Comparison of ENCODE assay signal across 7 cellular contexts in genomic region chr11:89614453-89614852, GRCh38.
DNase-seq lines count a peak whose midpoint lies in the region; ATAC-seq and TF ChIP-seq lines count a peak whose summit lies in the region.
"Not testable (repeated sequence)": the region's sequence is repeated elsewhere in the genome, so short reads cannot be mapped to it uniquely, and the experiment has no call there.

No MANE protein-coding gene starts in this region.

- H2BK15ac ChIP-seq in mesenchymal stem cell (ENCODE audit: low read depth, poor library complexity, severe bottlenecking) = not testable (repeated sequence)

- TF ChIP-seq CTCF in foreskin keratinocyte (conservative IDR thresholded peaks at IDR 0.05) = peak; percentile 41

- not testable (repeated sequence) for H3K4me1 ChIP-seq in foreskin keratinocyte; mesenchymal stem cell (ENCODE audit: control insufficient read depth, insufficient read depth, low read depth, low read length)

- H2BK5ac ChIP-seq in mesenchymal stem cell (ENCODE audit: low read depth, low read length, poor library complexity, severe bottlenecking) = not testable (repeated sequence)

- not testable (repeated sequence) for H4K91ac ChIP-seq in mesenchymal stem cell (ENCODE audit: low read length)

- H3K9ac ChIP-seq in mesenchymal stem cell (ENCODE audit: low read length) = not testable (repeated sequence)

- not testable (repeated sequence) for H2AK5ac ChIP-seq in mesenchymal stem cell (ENCODE audit: low read length, severe bottlenecking)

- not testable (repeated sequence) for H3K4me2 ChIP-seq in mesenchymal stem cell (ENCODE audit: low read length, poor library complexity, severe bottlenecking)

- not testable (repeated sequence) for H3K79me1 ChIP-seq in mesenchymal stem cell (replicated peaks; ENCODE audit: low read length, poor library complexity, severe bottlenecking)

- H4K8ac ChIP-seq in mesenchymal stem cell (ENCODE audit: low read length) = not testable (repeated sequence)

- 81% methylated on average over 5 of the region's 5 CpGs for WGBS in mesenchymal stem cell

- H3K14ac ChIP-seq in mesenchymal stem cell (ENCODE audit: low read length in 2 of 2) = not testable (repeated sequence)

- H2AFZ ChIP-seq in mesenchymal stem cell (ENCODE audit: low read depth, low read length) = not testable (repeated sequence)

- not testable (repeated sequence) for H3K23ac ChIP-seq in mesenchymal stem cell (ENCODE audit: low read length in 2 of 2)

- not testable (repeated sequence) for H2BK120ac ChIP-seq in mesenchymal stem cell (ENCODE audit: low read depth, low read length)

- H3K4ac ChIP-seq in mesenchymal stem cell (ENCODE audit: low read depth in 1 of 2, low read length in 2 of 2) = not testable (repeated sequence)

- H3K18ac ChIP-seq in mesenchymal stem cell (ENCODE audit: low read depth in 1 of 2, low read length in 2 of 2) = not testable (repeated sequence)

- H3K36me3 ChIP-seq in mesenchymal stem cell (ENCODE audit: control insufficient read depth in 1 of 2, insufficient read depth in 2 of 2, low read depth in 1 of 2, low read length in 2 of 2) = not testable (repeated sequence)

- DNase-seq in EL (peak; percentile 6), NCI-H1417 (lab: John Stamatoyannopoulos, UW) (peak in 2 of 3 experiments; percentile 51 to 82), dermis blood vessel endothelial cell (peak; percentile 71), foreskin keratinocyte (peak in 1 of 2 donors; percentile 11), mesenchymal stem cell (peak; percentile 8), renal cortical epithelial cell (ENCODE audit: low read depth) (peak; percentile 53)

- peak; percentile 49; the same call in 2 of the 3 replicates for ATAC-seq in SK-N-SH treated with all-trans-retinoic acid at 6 μM for 48 hours
- ATAC-seq in foreskin keratinocyte = not testable (repeated sequence)

- not testable (repeated sequence) for H3K27ac ChIP-seq in foreskin keratinocyte; mesenchymal stem cell (ENCODE audit: low read length, poor library complexity, severe bottlenecking)

- H3K9me3 ChIP-seq in mesenchymal stem cell (ENCODE audit: control insufficient read depth, low read length) = not testable (repeated sequence)

- not testable (repeated sequence) for H3K27me3 ChIP-seq in foreskin keratinocyte; mesenchymal stem cell (ENCODE audit: control insufficient read depth in 1 of 2, insufficient read depth in 1 of 2, low read length in 2 of 2)

- not testable (repeated sequence) for H2BK12ac ChIP-seq in mesenchymal stem cell (ENCODE audit: low read length in 2 of 2)

- H3K4me3 ChIP-seq in mesenchymal stem cell (ENCODE audit: insufficient read depth in 1 of 2, low read depth in 1 of 2, low read length in 2 of 2) = not testable (repeated sequence)
